25 cellular contexts compared by ENCODE assay signal in the genomic region with DNA sequence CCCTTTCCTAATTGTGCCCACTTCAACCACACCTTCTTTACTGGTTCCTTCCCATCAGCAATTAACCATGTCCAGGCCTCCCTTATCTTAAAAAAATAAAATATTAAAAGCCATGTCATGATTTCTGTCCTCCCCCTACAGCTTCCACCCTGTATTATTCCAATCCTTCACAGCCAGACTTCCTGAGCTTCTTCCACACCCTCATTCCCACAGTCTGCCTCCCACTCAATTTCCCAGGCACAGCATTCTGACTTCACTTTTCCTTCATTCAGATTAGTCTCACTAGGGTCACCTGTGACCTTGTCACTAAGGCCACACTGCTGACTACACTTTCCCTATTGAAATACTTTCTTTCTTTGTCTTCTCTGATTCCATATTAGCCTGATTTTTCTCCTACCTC.
"Had no signal": no experiment of that assay in that cellular context is flagged by ENCODE, and none has a peak within 500 bp of the region (broad histone marks: within the 10 kb centered on the region; RNA-seq: fewer than 3 reads in every experiment).

No MANE protein-coding gene starts in this region.

- H3K27me3 Mint-ChIP-seq: activated CD4-positive, alpha-beta memory T cell treated with anti-CD3 and anti-CD28 coated beads, Interleukin-2, amount 10 ng/mL, durations not matched to agents 7 days and 5 days; activated CD4-positive, alpha-beta T cell treated with anti-CD3 and anti-CD28 coated beads, Interleukin-2, amount 10 ng/mL, durations not matched to agents 24 days and 14 days; memory B cell; stimulated activated naive B cell treated with anti-CD40 and anti-IgM and Interleukin-4, amounts not matched to agents 10 μg/mL and 1 μg/mL and 100 μg/mL, for 72 hours; type B pancreatic cell had no signal

- H3K4me1 Mint-ChIP-seq: activated CD4-positive, alpha-beta memory T cell treated with anti-CD3 and anti-CD28 coated beads, Interleukin-2, amount 10 ng/mL, durations not matched to agents 7 days and 5 days; memory B cell had no signal

- H3K36me3 Mint-ChIP-seq: activated naive CD4-positive, alpha-beta T cell treated with anti-CD3 and anti-CD28 coated beads, Interleukin-2, amount 50 U/mL, for 72 hours had no signal

- H3K4me3 Mint-ChIP-seq: activated CD4-positive, alpha-beta memory T cell treated with anti-CD3 and anti-CD28 coated beads, Interleukin-2, amount 10 ng/mL, durations not matched to agents 7 days and 5 days; activated CD4-positive, alpha-beta T cell treated with anti-CD3 and anti-CD28 coated beads, Interleukin-2, amount 10 ng/mL, durations not matched to agents 24 days and 14 days; memory B cell; nephron progenitor cell; stimulated activated naive B cell treated with anti-CD40 and anti-IgM and Interleukin-4, amounts not matched to agents 10 μg/mL and 1 μg/mL and 100 μg/mL, for 72 hours; T-helper 2 cell treated with Interferon-gamma antibody and Interleukin-4, amounts not matched to agents 5 μg/mL and 100 μg/mL, for 36 hours; type B pancreatic cell had no signal

- H3K27me3 ChIP-seq: esophagus muscularis mucosa, vagina had no signal

- ATAC-seq: activated CD4-positive, CD25-positive, alpha-beta regulatory T cell treated with anti-CD3 and anti-CD28 coated beads, Interleukin-2, amount 50 U/mL, for 24 hours; activated naive CD4-positive, alpha-beta T cell treated with anti-CD3 and anti-CD28 coated beads, Interleukin-2, amount 50 U/mL, for 72 hours; stimulated activated naive B cell treated with anti-CD40 and anti-IgM and Interleukin-4, amounts not matched to agents 10 μg/mL and 1 μg/mL and 100 μg/mL, for 72 hours had no signal

- DNase-seq: activated CD4-positive, alpha-beta memory T cell treated with anti-CD3 and anti-CD28 coated beads, Interleukin-2, amount 10 ng/mL, durations not matched to agents 7 days and 5 days; activated CD4-positive, alpha-beta T cell treated with anti-CD3 and anti-CD28 coated beads, Interleukin-2, amount 10 ng/mL, durations not matched to agents 24 days and 14 days; activated gamma-delta T cell; amniotic stem cell; cortex of kidney; effector CD4-positive, alpha-beta T cell; glutamatergic neuron; hippocampal formation; left cardiac atrium; nephron progenitor cell; occipital lobe; posterior cingulate gyrus; stimulated activated CD4-positive, alpha-beta T cell treated with anti-CD3 and anti-CD28 coated beads, Interleukin-2, amount 100 ng/mL, for 48 hours; stimulated activated CD8-positive, alpha-beta memory T cell treated with anti-CD3 and anti-CD28 coated beads, Interleukin-4, amount 100 ng/mL, for 48 hours; stimulated activated naive B cell treated with anti-CD40 and anti-IgM and Interleukin-4, amounts not matched to agents 10 μg/mL and 1 μg/mL and 100 μg/mL, for 72 hours; SW 1271 had no signal

- H3K4me3 ChIP-seq: esophagus muscularis mucosa, thoracic aorta, vagina had no signal

- H3K27ac Mint-ChIP-seq: activated CD4-positive, alpha-beta memory T cell treated with anti-CD3 and anti-CD28 coated beads, Interleukin-2, amount 10 ng/mL, durations not matched to agents 7 days and 5 days; activated CD4-positive, alpha-beta T cell treated with anti-CD3 and anti-CD28 coated beads, Interleukin-2, amount 10 ng/mL, durations not matched to agents 24 days and 14 days; memory B cell; nephron progenitor cell; stimulated activated naive B cell treated with anti-CD40 and anti-IgM and Interleukin-4, amounts not matched to agents 10 μg/mL and 1 μg/mL and 100 μg/mL, for 72 hours; T-helper 2 cell treated with Interferon-gamma antibody and Interleukin-4, amounts not matched to agents 5 μg/mL and 100 μg/mL, for 36 hours; type B pancreatic cell had no signal

- H3K9me3 ChIP-seq: esophagus muscularis mucosa, thoracic aorta, vagina had no signal

- H3K4me1 ChIP-seq: esophagus muscularis mucosa, vagina had no signal

- H3K9me3 Mint-ChIP-seq: activated CD4-positive, alpha-beta memory T cell treated with anti-CD3 and anti-CD28 coated beads, Interleukin-2, amount 10 ng/mL, durations not matched to agents 7 days and 5 days; activated CD4-positive, alpha-beta T cell treated with anti-CD3 and anti-CD28 coated beads, Interleukin-2, amount 10 ng/mL, durations not matched to agents 24 days and 14 days; activated naive CD4-positive, alpha-beta T cell treated with anti-CD3 and anti-CD28 coated beads, Interleukin-2, amount 50 U/mL, for 72 hours; memory B cell; nephron progenitor cell; stimulated activated naive B cell treated with anti-CD40 and anti-IgM and Interleukin-4, amounts not matched to agents 10 μg/mL and 1 μg/mL and 100 μg/mL, for 72 hours; T-helper 2 cell treated with Interferon-gamma antibody and Interleukin-4, amounts not matched to agents 5 μg/mL and 100 μg/mL, for 36 hours; type B pancreatic cell had no signal

- H3K27ac ChIP-seq: esophagus muscularis mucosa, thoracic aorta, vagina, VCaP had no signal

- H3K36me3 ChIP-seq: esophagus muscularis mucosa, thoracic aorta, vagina had no signal
